In genomic region chr13:25371608-25372274, GRCh38 we compare ENCODE assay signal across 10 cellular contexts. TPM values are rescaled to one million over a fixed set of nuclear protein-coding genes. Genes with fewer than 3 reads are reported as not detected.
A peak's percentile ranks its signal among the peaks of the same experiment; 100 is the strongest.
DNase-seq lines count a peak whose midpoint lies in the region; ATAC-seq, FAIRE-seq and TF ChIP-seq lines count a peak whose summit lies in the region.
"Had no signal": no experiment of that assay in that cellular context is flagged by ENCODE, and none has a peak within 500 bp of the region (broad histone marks: within the 10 kb centered on the region; RNA-seq: fewer than 3 reads in every experiment).

ATP8A2 (plus strand) TSS chr13:25371974; CDS start chr13:25372213, 239 bp downstream.

- H3K9me3 ChIP-seq in keratinocyte (ENCODE audit: control insufficient read depth, low read depth, low read length): no peaks in the 10 kb centered on the region
- no peaks in the 10 kb centered on the region for H3K9me3 ChIP-seq in tibial nerve

- ATAC-seq in activated naive CD8-positive, alpha-beta T cell treated with anti-CD3 and anti-CD28 coated beads, Interleukin-2, amount 50 U/mL, for 24 hours: no peak
- ATAC-seq in GM18498 (IDR thresholded peaks at IDR 0.05; ENCODE audit: unreplicated experiment) (no peak), HG02759 (IDR thresholded peaks at IDR 0.05; ENCODE audit: unreplicated experiment) (no peak)

- FAIRE-seq in keratinocyte (lab: Jason Lieb, UNC): no peak

- no peaks in the 10 kb centered on the region for H3K79me2 ChIP-seq in keratinocyte (ENCODE audit: control insufficient read depth, insufficient read depth, low read length)

- TF ChIP-seq CTCF in keratinocyte (optimal IDR thresholded peaks at IDR 0.05 in 1 of 3, IDR thresholded peaks at IDR 0.05 in 1 of 3, conservative IDR thresholded peaks at IDR 0.05 in 1 of 3; ENCODE audit: extremely low read depth in 1 of 3, insufficient read depth in 2 of 3, low read length in 3 of 3): no peak
- TF ChIP-seq CTCF in tibial nerve (IDR thresholded peaks at IDR 0.05): no peak
- TF ChIP-seq CTCF in RWPE1 (conservative IDR thresholded peaks at IDR 0.05; ENCODE audit: low read depth): no peak

- H3K9ac ChIP-seq in keratinocyte (ENCODE audit: control insufficient read depth, extremely low read depth, insufficient read depth, low read length): no peak within 1 kb of the TSS

- H3K27me3 ChIP-seq in keratinocyte (ENCODE audit: control insufficient read depth, extremely low read depth, insufficient read depth, low read length) (peaks cover 73% of the 10 kb centered on the region), tibial nerve (peaks cover 0 to 63% of the 10 kb centered on the region in 2 donors)

- H3K4me2 ChIP-seq in keratinocyte (ENCODE audit: control insufficient read depth, extremely low read depth, insufficient read depth, low read depth, low read length): peak within 1 kb of the TSS; percentile 52

- H3K4me3 ChIP-seq in keratinocyte (ENCODE audit: control insufficient read depth in 2 of 3, extremely low read depth in 1 of 3, insufficient read depth in 2 of 3, low read depth in 1 of 3, low read length in 3 of 3) (no peak within 1 kb of the TSS), tibial nerve (peak within 1 kb of the TSS in 3 of 4 donors; percentile 3 to 46 (median 21))

- dilution Hi-C loops in keratinocyte (cut with MboI; ENCODE audit: extremely low pct_ligation_motif_present, low sequenced_read_pairs): no loop called here

- no peaks in the 10 kb centered on the region for H3K9me3 Mint-ChIP-seq in activated naive CD4-positive, alpha-beta T cell treated with anti-CD3 and anti-CD28 coated beads, Interleukin-2, amount 10 ng/mL, durations not matched to agents 7 days and 5 days
- H3K9me3 Mint-ChIP-seq in activated naive CD8-positive, alpha-beta T cell treated with anti-CD3 and anti-CD28 coated beads, Interleukin-2, amount 50 U/mL, for 24 hours: no peaks in the 10 kb centered on the region
- H3K9me3 Mint-ChIP-seq: activated naive CD4-positive, alpha-beta T cell treated with anti-CD3 and anti-CD28 coated beads, Interleukin-2, amount 50 U/mL, for 72 hours had no signal

- peak within 1 kb of the TSS; percentile 17 for H3K4me3 Mint-ChIP-seq in activated naive CD4-positive, alpha-beta T cell treated with anti-CD3 and anti-CD28 coated beads, Interleukin-2, amount 10 ng/mL, durations not matched to agents 7 days and 5 days
- peak within 1 kb of the TSS; percentile 53 for H3K4me3 Mint-ChIP-seq in activated naive CD8-positive, alpha-beta T cell treated with anti-CD3 and anti-CD28 coated beads, Interleukin-2, amount 50 U/mL, for 24 hours

- no peaks in the 10 kb centered on the region for H3K36me3 Mint-ChIP-seq in activated naive CD4-positive, alpha-beta T cell treated with anti-CD3 and anti-CD28 coated beads, Interleukin-2, amount 10 ng/mL, durations not matched to agents 7 days and 5 days
- no peaks in the 10 kb centered on the region for H3K36me3 Mint-ChIP-seq in activated naive CD8-positive, alpha-beta T cell treated with anti-CD3 and anti-CD28 coated beads, Interleukin-2, amount 50 U/mL, for 24 hours (ENCODE audit: low read depth)

- CTCF ChIA-PET in activated naive CD4-positive, alpha-beta T cell treated with anti-CD3 and anti-CD28 coated beads, Interleukin-2, amount 10 ng/mL, durations not matched to agents 7 days and 5 days (lab: Charles Lee): no interaction called here
- CTCF ChIA-PET in RWPE1 (lab: Yijun Ruan, JAX): interaction anchor here (0.6 kb wide), 1 partner anchor 366 kb away, joined by 4 read pairs; no protein-coding TSS in a partner anchor

- POLR2A ChIA-PET in RWPE1 (lab: Yijun Ruan, JAX; ENCODE audit: low non-redundant PET): interaction anchor here (0.6 kb wide), 1 partner anchor 18 kb away, joined by 3 read pairs; no protein-coding TSS in a partner anchor

- H3K36me3 ChIP-seq in keratinocyte (ENCODE audit: control insufficient read depth in 2 of 2, extremely low read depth in 1 of 2, insufficient read depth in 2 of 2, low read length in 2 of 2) (no peaks in the 10 kb centered on the region), tibial nerve (no peaks in the 10 kb centered on the region)

- peaks cover 7% of the 10 kb centered on the region for H3K4me1 Mint-ChIP-seq in activated naive CD4-positive, alpha-beta T cell treated with anti-CD3 and anti-CD28 coated beads, Interleukin-2, amount 10 ng/mL, durations not matched to agents 7 days and 5 days
- peaks cover 8% of the 10 kb centered on the region for H3K4me1 Mint-ChIP-seq in activated naive CD8-positive, alpha-beta T cell treated with anti-CD3 and anti-CD28 coated beads, Interleukin-2, amount 50 U/mL, for 24 hours

- H2AFZ ChIP-seq in keratinocyte (ENCODE audit: control insufficient read depth, low read length): peak within 1 kb of the TSS; percentile 2

- 3 to 27% methylated on average over 6 to 59 of the region's 64 CpGs for WGBS in tibial nerve, 2 donors

- no peak for TF ChIP-seq POLR2A in tibial nerve (IDR thresholded peaks at IDR 0.05)

- DNase-seq in activated naive CD4-positive, alpha-beta T cell treated with anti-CD3 and anti-CD28 coated beads, Interleukin-2, amount 10 ng/mL, durations not matched to agents 7 days and 5 days: no peak
- no peak for DNase-seq in activated naive CD4-positive, alpha-beta T cell (lab: John Stamatoyannopoulos, UW)
- DNase-seq in activated naive CD8-positive, alpha-beta T cell treated with anti-CD3 and anti-CD28 coated beads, Interleukin-2, amount 50 U/mL, for 24 hours: peak; percentile 4
- DNase-seq in keratinocyte (ENCODE audit: low read depth, low spot score): no peak
- no peak for DNase-seq in tibial nerve (ENCODE audit: low spot score in 2 of 2)
- DNase-seq in RWPE1 (ENCODE audit: low spot score): no peak
- DNase-seq: GDM1 had no signal

- H3K27ac ChIP-seq in keratinocyte (ENCODE audit: control insufficient read depth, insufficient read depth, low read length) (no peak within 1 kb of the TSS), tibial nerve (no peak within 1 kb of the TSS), RWPE1 (no peak within 1 kb of the TSS)

- H3K27ac Mint-ChIP-seq in activated naive CD4-positive, alpha-beta T cell treated with anti-CD3 and anti-CD28 coated beads, Interleukin-2, amount 10 ng/mL, durations not matched to agents 7 days and 5 days: no peak within 1 kb of the TSS
- no peak within 1 kb of the TSS for H3K27ac Mint-ChIP-seq in activated naive CD8-positive, alpha-beta T cell treated with anti-CD3 and anti-CD28 coated beads, Interleukin-2, amount 50 U/mL, for 24 hours
- H3K27ac Mint-ChIP-seq: activated naive CD4-positive, alpha-beta T cell treated with anti-CD3 and anti-CD28 coated beads, Interleukin-2, amount 50 U/mL, for 72 hours had no signal

- H4K20me1 ChIP-seq in keratinocyte (ENCODE audit: control insufficient read depth, extremely low read depth, insufficient read depth, low read length): no peaks in the 10 kb centered on the region

- H3K4me1 ChIP-seq in keratinocyte (ENCODE audit: control insufficient read depth, extremely low read depth, insufficient read depth, low read length) (peaks cover 2% of the 10 kb centered on the region), tibial nerve (peaks cover 0 to 8% (median 0%) of the 10 kb centered on the region in 4 donors)

- no peak for TF ChIP-seq EP300 in tibial nerve (IDR thresholded peaks at IDR 0.05)

- H3K27me3 Mint-ChIP-seq in activated naive CD4-positive, alpha-beta T cell treated with anti-CD3 and anti-CD28 coated beads, Interleukin-2, amount 10 ng/mL, durations not matched to agents 7 days and 5 days: peaks cover 83% of the 10 kb centered on the region
- H3K27me3 Mint-ChIP-seq in activated naive CD8-positive, alpha-beta T cell treated with anti-CD3 and anti-CD28 coated beads, Interleukin-2, amount 50 U/mL, for 24 hours: peaks cover 61% of the 10 kb centered on the region

- no peaks in the 10 kb centered on the region for H3K9me1 ChIP-seq in keratinocyte (ENCODE audit: control insufficient read depth, extremely low read depth, insufficient read depth, low read length)

RNA-seq across cellular contexts. Expression of gene ATP8A2, which starts in this region (rescaled TPM):
- 0.10 to 0.20 TPM (median 0.16 TPM) in 3 replicates for polyA plus RNA-seq in keratinocyte
- 0.04 TPM for polyA plus RNA-seq in keratinocyte (2011; ENCODE audit: low read depth)
- polyA plus RNA-seq in keratinocyte (2011; cell fraction: cytosol; rRNA removed): 0.06 and 0.10 TPM in 2 replicates
- 0.23 and 0.31 TPM in 2 replicates for polyA plus RNA-seq in keratinocyte (2011; cell fraction: nucleus; rRNA removed)
- polyA plus RNA-seq in keratinocyte (2012; ENCODE audit: low replicate concordance): 0.20 and 0.25 TPM in 2 replicates
- polyA minus RNA-seq in keratinocyte: 0.10 to 0.36 TPM (median 0.20 TPM) in 3 replicates
- 0.19 TPM for polyA minus RNA-seq in keratinocyte (2011; cell fraction: cytosol; rRNA and poly(A)+ RNA removed)
- polyA minus RNA-seq in keratinocyte (2011; cell fraction: nucleus; rRNA and poly(A)+ RNA removed): 0.32 and 0.54 TPM in 2 replicates
- 1 to 10 TPM in 1 of 4 donors, under 1 TPM in 3; 0.30 to 1.7 (median 0.61) TPM for total RNA-seq in tibial nerve

Comparison
In these comparisons a context has a peak if more than half of its experiments do, and no peak if none do; other contexts are left out.
1. H3K4me3 ChIP-seq: peak in tibial nerve (3 of 4); none in keratinocyte (0 of 3).